Comparison of ENCODE assay signal across 16 cellular contexts in genomic region chr16:15538484-15538883, GRCh38.
"Had no signal": no experiment of that assay in that cellular context is flagged by ENCODE, and none has a peak within 500 bp of the region (broad histone marks: within the 10 kb centered on the region; RNA-seq: fewer than 3 reads in every experiment).

No MANE protein-coding gene starts in this region.

- H3K36me3 ChIP-seq: colonic mucosa, left lung, suprapubic skin had no signal

- DNase-seq: activated CD4-positive, alpha-beta memory T cell treated with anti-CD3 and anti-CD28 coated beads, Interleukin-2, amount 10 ng/mL, durations not matched to agents 7 days and 5 days; activated CD4-positive, alpha-beta T cell treated with anti-CD3 and anti-CD28 coated beads for 48 hours; activated CD4-positive, CD25-positive, alpha-beta regulatory T cell; activated CD8-positive, alpha-beta memory T cell treated with anti-CD3 and anti-CD28 coated beads, Interleukin-2, amount 10 ng/mL, durations not matched to agents 7 days and 5 days; activated naive CD4-positive, alpha-beta T cell; activated naive CD8-positive, alpha-beta T cell treated with anti-CD3 and anti-CD28 coated beads for 36 hours; amygdala; colonic mucosa; hypothalamus; left lung; mammary epithelial cell; occipital lobe; stimulated activated CD4-positive, alpha-beta T cell treated with anti-CD3 and anti-CD28 coated beads, Interleukin-2, amount 100 ng/mL, for 48 hours; stimulated activated naive CD8-positive, alpha-beta T cell treated with anti-CD3 and anti-CD28 coated beads, Interleukin-15, amount 100 ng/mL, for 72 hours had no signal

- ATAC-seq: activated CD8-positive, alpha-beta memory T cell treated with anti-CD3 and anti-CD28 coated beads, Interleukin-2, amount 10 ng/mL, durations not matched to agents 7 days and 5 days; activated T-helper 17 cell treated with anti-CD3 and anti-CD28 coated beads, Interleukin-2, amount 50 U/mL, for 72 hours; left lung; stimulated activated naive CD8-positive, alpha-beta T cell treated with anti-CD3 and anti-CD28 coated beads, Interleukin-15, amount 100 ng/mL, for 72 hours had no signal

- H3K27ac ChIP-seq: colonic mucosa, left lung, suprapubic skin had no signal

- H3K4me1 ChIP-seq: colonic mucosa, left lung, suprapubic skin had no signal

- H3K27me3 ChIP-seq: colonic mucosa, left lung, suprapubic skin had no signal

- H3K9me3 ChIP-seq: colonic mucosa, left lung, suprapubic skin had no signal

- H3K4me3 ChIP-seq: colonic mucosa, left lung, suprapubic skin had no signal
